Comparison of ENCODE assay signal across 23 cellular contexts in genomic region chr15:59401810-59402569, GRCh38. TPM values are rescaled to one million over a fixed set of nuclear protein-coding genes. Genes with fewer than 3 reads are reported as not detected.
DNase-seq lines count a peak whose midpoint lies in the region; ATAC-seq and TF ChIP-seq lines count a peak whose summit lies in the region.
"Had no signal": no experiment of that assay in that cellular context is flagged by ENCODE, and none has a peak within 500 bp of the region (broad histone marks: within the 10 kb centered on the region; RNA-seq: fewer than 3 reads in every experiment).

No MANE protein-coding gene starts in this region.

- no peak for DNase-seq in stimulated activated naive CD8-positive, alpha-beta T cell treated with anti-CD3 and anti-CD28 coated beads, Interleukin-15, amount 100 ng/mL, for 72 hours
- DNase-seq in NCI-H345 treated with DMSO at 0.1 percent for 48 hours (lab: John Stamatoyannopoulos, UW; ENCODE audit: unreplicated experiment) = peak; percentile 63
- DNase-seq in colonic mucosa = peak; percentile 50
- DNase-seq: 8988T; activated CD4-positive, alpha-beta T cell treated with anti-CD3 and anti-CD28 coated beads for 36 hours; effector CD4-positive, alpha-beta T cell; EL; left cardiac atrium; NCI-H446 treated with DMSO at 0.1 percent for 48 hours; psoas muscle; substantia nigra had no signal

- H3K4me1 ChIP-seq in colonic mucosa (no peaks in the 10 kb centered on the region), urinary bladder (ENCODE audit: insufficient read depth) (no peaks in the 10 kb centered on the region)
- H3K4me1 ChIP-seq: psoas muscle had no signal

- 59% methylated on average over 15 of the region's 15 CpGs for WGBS in urinary bladder

- no peak for ATAC-seq in stimulated activated naive CD8-positive, alpha-beta T cell treated with anti-CD3 and anti-CD28 coated beads, Interleukin-15, amount 100 ng/mL, for 72 hours
- ATAC-seq in GM18907 (IDR thresholded peaks at IDR 0.05; ENCODE audit: unreplicated experiment) (no peak), GM18511 (IDR thresholded peaks at IDR 0.05; ENCODE audit: unreplicated experiment) (no peak), esophagus mucosa (no peak)
- ATAC-seq: activated CD4-positive, alpha-beta T cell treated with anti-CD3 and anti-CD28 coated beads for 36 hours; activated naive CD4-positive, alpha-beta T cell treated with anti-CD3 and anti-CD28 coated beads, Interleukin-2, amount 50 U/mL, for 72 hours; left cardiac atrium; psoas muscle had no signal

- H3K27me3 ChIP-seq in colonic mucosa = no peaks in the 10 kb centered on the region
- H3K27me3 ChIP-seq: cardiac muscle cell, hepatocyte had no signal

- TF ChIP-seq CTCF in colonic mucosa (IDR thresholded peaks at IDR 0.05) = no peak

- peaks cover 39% of the 10 kb centered on the region for H3K4me1 Mint-ChIP-seq in stimulated activated naive CD8-positive, alpha-beta T cell treated with anti-CD3 and anti-CD28 coated beads, Interleukin-15, Interleukin-2, amounts not matched to agents 100 ng/mL and 50 ng/mL, for 24 hours (ENCODE audit: low read depth)
- peaks cover 9% of the 10 kb centered on the region for H3K4me1 Mint-ChIP-seq in stimulated activated naive CD8-positive, alpha-beta T cell treated with anti-CD3 and anti-CD28 coated beads, Interleukin-15, amount 100 ng/mL, for 72 hours
- H3K4me1 Mint-ChIP-seq: activated CD4-positive, alpha-beta T cell treated with anti-CD3 and anti-CD28 coated beads for 36 hours had no signal

- intact Hi-C loops in colonic mucosa (cut with DNase I) = no loop called here

- no peaks in the 10 kb centered on the region for H3K9me3 ChIP-seq in colonic mucosa
- H3K9me3 ChIP-seq: psoas muscle had no signal

- H3K27me3 Mint-ChIP-seq in stimulated activated naive CD8-positive, alpha-beta T cell treated with anti-CD3 and anti-CD28 coated beads, Interleukin-15, Interleukin-2, amounts not matched to agents 100 ng/mL and 50 ng/mL, for 24 hours = peaks cover 24% of the 10 kb centered on the region
- peaks cover 44% of the 10 kb centered on the region for H3K27me3 Mint-ChIP-seq in stimulated activated naive CD8-positive, alpha-beta T cell treated with anti-CD3 and anti-CD28 coated beads, Interleukin-15, amount 100 ng/mL, for 72 hours

- peak overlapping the region; percentile 34 for H3K27ac ChIP-seq in colonic mucosa
- no peak overlapping the region for H3K27ac ChIP-seq in urinary bladder (ENCODE audit: low read depth)
- H3K27ac ChIP-seq: C4-2B, cardiac muscle cell, hepatocyte, HL-60, psoas muscle, RWPE1 had no signal

- no peaks in the 10 kb centered on the region for H3K36me3 ChIP-seq in colonic mucosa
- H3K36me3 ChIP-seq in urinary bladder (ENCODE audit: insufficient read depth) = no peaks in the 10 kb centered on the region
- H3K36me3 ChIP-seq: cardiac muscle cell had no signal

- no peak overlapping the region for H3K4me3 Mint-ChIP-seq in stimulated activated naive CD8-positive, alpha-beta T cell treated with anti-CD3 and anti-CD28 coated beads, Interleukin-15, Interleukin-2, amounts not matched to agents 100 ng/mL and 50 ng/mL, for 24 hours
- H3K4me3 Mint-ChIP-seq in stimulated activated naive CD8-positive, alpha-beta T cell treated with anti-CD3 and anti-CD28 coated beads, Interleukin-15, amount 100 ng/mL, for 72 hours = no peak overlapping the region
- H3K4me3 Mint-ChIP-seq: activated CD4-positive, alpha-beta T cell treated with anti-CD3 and anti-CD28 coated beads for 36 hours; T-helper 1 cell treated with Interleukin-12 subunit alpha and Interleukin-12 subunit beta and Interleukin-4 antibody, amounts not matched to agents 30 μg/mL and 1 μg/mL, for 36 hours had no signal

- H3K9me3 Mint-ChIP-seq in stimulated activated naive CD8-positive, alpha-beta T cell treated with anti-CD3 and anti-CD28 coated beads, Interleukin-15, Interleukin-2, amounts not matched to agents 100 ng/mL and 50 ng/mL, for 24 hours = no peaks in the 10 kb centered on the region
- no peaks in the 10 kb centered on the region for H3K9me3 Mint-ChIP-seq in stimulated activated naive CD8-positive, alpha-beta T cell treated with anti-CD3 and anti-CD28 coated beads, Interleukin-15, amount 100 ng/mL, for 72 hours
- H3K9me3 Mint-ChIP-seq: activated naive CD4-positive, alpha-beta T cell treated with anti-CD3 and anti-CD28 coated beads, Interleukin-2, amount 50 U/mL, for 72 hours; T-helper 1 cell treated with Interleukin-12 subunit alpha and Interleukin-12 subunit beta and Interleukin-4 antibody, amounts not matched to agents 30 μg/mL and 1 μg/mL, for 36 hours had no signal

- H3K27ac Mint-ChIP-seq in stimulated activated naive CD8-positive, alpha-beta T cell treated with anti-CD3 and anti-CD28 coated beads, Interleukin-15, Interleukin-2, amounts not matched to agents 100 ng/mL and 50 ng/mL, for 24 hours = peak overlapping the region; percentile 18
- H3K27ac Mint-ChIP-seq in stimulated activated naive CD8-positive, alpha-beta T cell treated with anti-CD3 and anti-CD28 coated beads, Interleukin-15, amount 100 ng/mL, for 72 hours = no peak overlapping the region
- H3K27ac Mint-ChIP-seq: activated CD4-positive, alpha-beta T cell treated with anti-CD3 and anti-CD28 coated beads for 36 hours; activated naive CD4-positive, alpha-beta T cell treated with anti-CD3 and anti-CD28 coated beads, Interleukin-2, amount 50 U/mL, for 72 hours; T-helper 1 cell treated with Interleukin-12 subunit alpha and Interleukin-12 subunit beta and Interleukin-4 antibody, amounts not matched to agents 30 μg/mL and 1 μg/mL, for 36 hours had no signal

- H3K36me3 Mint-ChIP-seq in stimulated activated naive CD8-positive, alpha-beta T cell treated with anti-CD3 and anti-CD28 coated beads, Interleukin-15, Interleukin-2, amounts not matched to agents 100 ng/mL and 50 ng/mL, for 24 hours (ENCODE audit: low read depth) = no peaks in the 10 kb centered on the region
- H3K36me3 Mint-ChIP-seq: activated naive CD4-positive, alpha-beta T cell treated with anti-CD3 and anti-CD28 coated beads, Interleukin-2, amount 50 U/mL, for 72 hours had no signal

- H3K9ac ChIP-seq in colonic mucosa (ENCODE audit: low read depth in 2 of 2, low read length in 2 of 2) = peak overlapping the region in 1 of 2 donors; percentile 40

- H3K4me3 ChIP-seq in colonic mucosa (no peak overlapping the region), urinary bladder (ENCODE audit: low read depth, low read length) (peak overlapping the region; percentile 9)
- H3K4me3 ChIP-seq: cardiac muscle cell, hepatocyte, psoas muscle had no signal

RNA-seq across cellular contexts. Expression of gene MYO1E, which starts 29.3 kb away (rescaled TPM):
- total RNA-seq in colonic mucosa (100 to 1,000 TPM; 252 to 329 TPM), urinary bladder (60.0 TPM), esophagus mucosa (117 TPM)
- polyA plus RNA-seq in urinary bladder = 20.2 TPM

RNA-seq across cellular contexts. Expression of gene FAM81A, which starts 36.0 kb away (rescaled TPM):
- total RNA-seq in colonic mucosa (10 to 100 TPM in 1 of 2 donors, 1 to 10 TPM in 1; 6.4 to 18.8 TPM), urinary bladder (2.0 TPM), esophagus mucosa (1.2 TPM)
- polyA plus RNA-seq in urinary bladder = 0.48 TPM

Comparison
In these comparisons a context has a peak if more than half of its experiments do, and no peak if none do; other contexts are left out.
1. DNase-seq: peak in NCI-H345 treated with DMSO at 0.1 percent for 48 hours (single experiment) and colonic mucosa (single experiment); none in stimulated activated naive CD8-positive, alpha-beta T cell treated with anti-CD3 and anti-CD28 coated beads, Interleukin-15, amount 100 ng/mL, for 72 hours (0 of 2).